8 cellular contexts compared by ENCODE assay signal in the genomic region with DNA sequence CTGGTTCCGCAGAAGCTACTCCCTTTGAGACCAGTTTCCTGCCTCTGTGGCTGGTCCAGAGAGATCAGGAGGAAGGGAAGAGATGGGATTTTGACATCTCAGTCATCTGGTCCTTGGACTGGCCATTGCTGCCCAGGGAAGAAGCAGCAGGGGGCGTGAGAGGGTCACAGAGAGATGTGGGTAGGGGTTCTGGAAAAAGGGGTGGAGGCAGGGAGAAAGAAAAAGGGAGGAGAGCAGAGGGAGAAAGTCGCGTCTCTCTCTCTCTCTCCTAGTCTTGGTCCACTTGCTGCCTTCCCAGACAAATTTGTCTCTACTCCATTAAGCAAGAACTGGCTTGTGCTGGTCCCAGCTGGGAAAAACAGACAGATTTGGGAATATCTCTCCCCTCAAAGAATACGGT. TPM values are rescaled to one million over a fixed set of nuclear protein-coding genes. Genes with fewer than 3 reads are reported as not detected.
DNase-seq lines count a peak whose midpoint lies in the region; TF ChIP-seq lines count a peak whose summit lies in the region.
"Had no signal": no experiment of that assay in that cellular context is flagged by ENCODE, and none has a peak within 500 bp of the region (broad histone marks: within the 10 kb centered on the region; RNA-seq: fewer than 3 reads in every experiment).

No MANE protein-coding gene starts in this region.

- H3K27me3 ChIP-seq in GM06990 (replicated peaks; ENCODE audit: control insufficient read depth, insufficient read depth, low read length) = no peaks in the 10 kb centered on the region

- TF ChIP-seq CTCF in GM06990 (IDR thresholded peaks at IDR 0.05; ENCODE audit: insufficient read depth, low read length, poor library complexity, severe bottlenecking) = peak; percentile 42
- TF ChIP-seq CTCF in cardiac fibroblast (IDR thresholded peaks at IDR 0.05; ENCODE audit: low read depth, low read length) = peak; percentile 75

- H3K36me3 ChIP-seq in GM06990 (ENCODE audit: control insufficient read depth, insufficient read depth, low read length) = no peaks in the 10 kb centered on the region

- H3K4me3 ChIP-seq in GM06990 (replicated peaks; ENCODE audit: low read depth, low read length) (no peak overlapping the region), cardiac fibroblast (replicated peaks in 1 of 2; ENCODE audit: low read depth in 2 of 2, low read length in 2 of 2) (no peak overlapping the region)
- H3K4me3 ChIP-seq: SK-N-MC had no signal

- DNase-seq in GM06990 (ENCODE audit: extremely low read depth, insufficient read length) = no peak
- peak; percentile 48 for DNase-seq in NCI-H1092 (lab: John Stamatoyannopoulos, UW)
- DNase-seq in cardiac fibroblast (ENCODE audit: low read depth in 2 of 2) = peak; percentile 48 to 72
- peak; percentile 62 for DNase-seq in myocyte (ENCODE audit: low read depth)
- no peak for DNase-seq in GM19238 (ENCODE audit: insufficient read length, low spot score)
- no peak for DNase-seq in NCI-H1048 (lab: John Stamatoyannopoulos, UW)
- DNase-seq in NCI-H1417 treated with DMSO at 0.1 percent for 48 hours (lab: John Stamatoyannopoulos, UW) = no peak

RNA-seq across cellular contexts. Expression of gene SHBG, which starts 4.4 kb away (rescaled TPM):
- total RNA-seq in myocyte = 0.43 and 1.4 TPM in 2 replicates
- polyA plus RNA-seq in myocyte (2012) = 2.0 TPM

RNA-seq across cellular contexts. Expression of gene SAT2, which starts 6.8 kb away (rescaled TPM):
- 69.2 and 73.1 TPM in 2 replicates for total RNA-seq in myocyte
- polyA plus RNA-seq in myocyte (2012) = 106 TPM

RNA-seq across cellular contexts. Expression of gene ATP1B2, which starts 16.3 kb away (rescaled TPM):
- total RNA-seq in myocyte = not detected in 2 replicates
- polyA plus RNA-seq in myocyte (2012) = 0.04 TPM

RNA-seq across cellular contexts. Expression of gene FXR2, which starts 19.7 kb away (rescaled TPM):
- 85.2 and 85.6 TPM in 2 replicates for total RNA-seq in myocyte
- 50.9 TPM for polyA plus RNA-seq in myocyte (2012)

RNA-seq across cellular contexts. Expression of gene SOX15, which starts 44.5 kb away (rescaled TPM):
- total RNA-seq in myocyte = 4.0 and 10.9 TPM in 2 replicates
- polyA plus RNA-seq in myocyte (2012) = 3.1 TPM

Comparison
In these comparisons a context has a peak if more than half of its experiments do, and no peak if none do; other contexts are left out.
1. DNase-seq: peak in NCI-H1092 (single experiment), cardiac fibroblast (2 of 2) and myocyte (single experiment); none in GM06990 (single experiment), GM19238 (single experiment), NCI-H1048 (single experiment) and NCI-H1417 treated with DMSO at 0.1 percent for 48 hours (single experiment).